In the genomic region with DNA sequence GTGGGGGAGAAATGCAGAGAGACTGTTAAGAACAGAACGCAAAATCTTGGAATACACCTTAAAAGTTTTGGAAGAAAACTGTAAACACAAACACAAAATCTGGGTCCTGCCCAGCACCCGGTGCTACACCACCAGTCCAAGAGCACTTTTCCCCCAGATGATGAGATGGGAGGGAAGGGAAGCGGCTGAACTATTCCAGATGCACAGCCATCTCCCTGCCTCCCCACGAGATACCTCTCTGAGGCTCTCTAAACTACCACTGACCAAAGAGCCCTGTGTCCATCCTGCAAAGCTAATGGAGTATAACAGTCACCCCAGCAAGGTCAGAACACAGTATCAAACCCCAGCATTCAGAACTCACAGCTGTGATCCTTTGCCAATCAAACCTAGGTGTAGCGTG, we compare ENCODE assay signal across 1 cellular context.
TF ChIP-seq lines count a peak whose summit lies in the region.

No MANE protein-coding gene starts in this region.

TF ChIP-seq in GM12878, 131 proteins besides CTCF, POLR2A, EP300 and RAD21 (continued from another document):
- TF ChIP-seq, protein P1, sequence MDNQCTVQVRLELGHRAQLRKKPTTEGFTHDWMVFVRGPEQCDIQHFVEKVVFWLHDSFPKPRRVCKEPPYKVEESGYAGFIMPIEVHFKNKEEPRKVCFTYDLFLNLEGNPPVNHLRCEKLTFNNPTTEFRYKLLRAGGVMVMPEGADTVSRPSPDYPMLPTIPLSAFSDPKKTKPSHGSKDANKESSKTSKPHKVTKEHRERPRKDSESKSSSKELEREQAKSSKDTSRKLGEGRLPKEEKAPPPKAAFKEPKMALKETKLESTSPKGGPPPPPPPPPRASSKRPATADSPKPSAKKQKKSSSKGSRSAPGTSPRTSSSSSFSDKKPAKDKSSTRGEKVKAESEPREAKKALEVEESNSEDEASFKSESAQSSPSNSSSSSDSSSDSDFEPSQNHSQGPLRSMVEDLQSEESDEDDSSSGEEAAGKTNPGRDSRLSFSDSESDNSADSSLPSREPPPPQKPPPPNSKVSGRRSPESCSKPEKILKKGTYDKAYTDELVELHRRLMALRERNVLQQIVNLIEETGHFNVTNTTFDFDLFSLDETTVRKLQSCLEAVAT (IDR thresholded peaks at IDR 0.05): no peak
- TF ChIP-seq IKZF1 (conservative IDR thresholded peaks at IDR 0.05) (no peak), WRNIP1 (IDR thresholded peaks at IDR 0.05; ENCODE audit: borderline replicate concordance, low read depth, low read length) (no peak), BCL11A (IDR thresholded peaks at IDR 0.05; ENCODE audit: low read depth, low read length) (no peak), SP1 (IDR thresholded peaks at IDR 0.05; ENCODE audit: low read depth, low read length) (no peak), SMAD1 (IDR thresholded peaks at IDR 0.05; ENCODE audit: low read depth, partially characterized antibody) (no peak), CHD1 (IDR thresholded peaks at IDR 0.05; ENCODE audit: low read depth, low read length) (no peak), RFX5 (IDR thresholded peaks at IDR 0.05; ENCODE audit: low read depth, low read length) (no peak), EED (IDR thresholded peaks at IDR 0.05; ENCODE audit: low read depth) (no peak), POLR2AphosphoS5 (IDR thresholded peaks at IDR 0.05; ENCODE audit: low read length) (no peak), ZNF24 (IDR thresholded peaks at IDR 0.05) (no peak)
- TF ChIP-seq, protein P2, sequence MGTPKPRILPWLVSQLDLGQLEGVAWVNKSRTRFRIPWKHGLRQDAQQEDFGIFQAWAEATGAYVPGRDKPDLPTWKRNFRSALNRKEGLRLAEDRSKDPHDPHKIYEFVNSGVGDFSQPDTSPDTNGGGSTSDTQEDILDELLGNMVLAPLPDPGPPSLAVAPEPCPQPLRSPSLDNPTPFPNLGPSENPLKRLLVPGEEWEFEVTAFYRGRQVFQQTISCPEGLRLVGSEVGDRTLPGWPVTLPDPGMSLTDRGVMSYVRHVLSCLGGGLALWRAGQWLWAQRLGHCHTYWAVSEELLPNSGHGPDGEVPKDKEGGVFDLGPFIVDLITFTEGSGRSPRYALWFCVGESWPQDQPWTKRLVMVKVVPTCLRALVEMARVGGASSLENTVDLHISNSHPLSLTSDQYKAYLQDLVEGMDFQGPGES (IDR thresholded peaks at IDR 0.05): no peak
- TF ChIP-seq, protein P3, sequence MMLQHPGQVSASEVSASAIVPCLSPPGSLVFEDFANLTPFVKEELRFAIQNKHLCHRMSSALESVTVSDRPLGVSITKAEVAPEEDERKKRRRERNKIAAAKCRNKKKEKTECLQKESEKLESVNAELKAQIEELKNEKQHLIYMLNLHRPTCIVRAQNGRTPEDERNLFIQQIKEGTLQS (IDR thresholded peaks at IDR 0.05; ENCODE audit: borderline replicate concordance, extremely low read depth, low read depth, low read length): no peak
